Comparison of ENCODE assay signal across 1 cellular context in the genomic region with DNA sequence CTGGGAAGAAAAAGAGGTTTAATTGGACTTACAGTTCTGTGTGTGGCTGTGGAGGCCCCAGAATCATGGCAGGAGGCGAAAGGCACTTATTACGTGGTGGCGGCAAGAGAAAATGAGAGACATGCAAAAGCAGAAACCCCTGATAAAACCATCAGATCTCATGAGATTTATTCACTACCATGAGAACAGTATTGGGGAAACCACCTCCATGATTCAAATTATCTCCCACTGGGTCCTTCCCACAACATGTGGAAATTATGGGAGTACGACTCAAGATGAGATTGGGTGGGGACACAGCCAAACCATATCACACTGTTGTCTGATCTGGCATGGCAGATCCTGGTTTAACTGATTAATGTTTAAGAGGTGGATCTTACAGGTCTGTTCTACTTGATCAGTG.
TF ChIP-seq lines count a peak whose summit lies in the region.

No MANE protein-coding gene starts in this region.

TF ChIP-seq in GM12878, 131 proteins besides CTCF, POLR2A, EP300 and RAD21 (continues in another document):
- TF ChIP-seq EED (IDR thresholded peaks at IDR 0.05; ENCODE audit: low read depth) (peak; percentile 35; the same call in 1 of the 2 replicates), SPI1 (IDR thresholded peaks at IDR 0.05; ENCODE audit: borderline replicate concordance, insufficient read depth, low read depth, low read length) (no peak), YBX1 (IDR thresholded peaks at IDR 0.05) (no peak), IKZF2 (IDR thresholded peaks at IDR 0.05) (0 out of 4 replicates have a peak, but pooled peaks of 1 of the 2 experiments have one; percentile 13), MXI1 (IDR thresholded peaks at IDR 0.05; ENCODE audit: low read depth, low read length) (no peak), STAT3 (IDR thresholded peaks at IDR 0.05; ENCODE audit: low read depth, low read length) (no peak), IKZF1 (conservative IDR thresholded peaks at IDR 0.05) (no peak), SMAD5 (IDR thresholded peaks at IDR 0.05; ENCODE audit: low read depth) (no peak), GATAD2B (conservative IDR thresholded peaks at IDR 0.05; ENCODE audit: low read depth) (0 out of 2 replicates have a peak, but pooled peaks have one; percentile 21), BACH1 (IDR thresholded peaks at IDR 0.05; ENCODE audit: borderline replicate concordance) (no peak), RB1 (IDR thresholded peaks at IDR 0.05; ENCODE audit: borderline replicate concordance) (no peak), FOXK2 (IDR thresholded peaks at IDR 0.05) (no peak), POLR2AphosphoS2 (IDR thresholded peaks at IDR 0.05; ENCODE audit: low read depth, low read length) (no peak), FOS (IDR thresholded peaks at IDR 0.05; ENCODE audit: borderline replicate concordance, extremely low read depth, insufficient read length) (no peak), ZNF24 (IDR thresholded peaks at IDR 0.05) (no peak), RBBP5 (conservative IDR thresholded peaks at IDR 0.05) (no peak), HDAC6 (IDR thresholded peaks at IDR 0.05; ENCODE audit: unreplicated experiment) (no peak), SUZ12 (IDR thresholded peaks at IDR 0.05; ENCODE audit: unreplicated experiment) (no peak), NR2C1 (IDR thresholded peaks at IDR 0.05) (no peak), EGR1 (IDR thresholded peaks at IDR 0.05; ENCODE audit: borderline replicate concordance in 1 of 2, low read depth in 2 of 2, low read length in 2 of 2) (no peak), MTA2 (IDR thresholded peaks at IDR 0.05; ENCODE audit: low read depth) (no peak), PML (IDR thresholded peaks at IDR 0.05; ENCODE audit: low read length) (no peak), ETV6 (conservative IDR thresholded peaks at IDR 0.05 in 1 of 2, IDR thresholded peaks at IDR 0.05 in 1 of 2; ENCODE audit: borderline replicate concordance in 1 of 2, low read depth in 1 of 2) (no peak), RUNX3 (IDR thresholded peaks at IDR 0.05; ENCODE audit: low read length) (peak; percentile 29; the same call in 1 of the 2 replicates), SREBF1 (IDR thresholded peaks at IDR 0.05; ENCODE audit: low read length) (no peak), ESRRA (IDR thresholded peaks at IDR 0.05; ENCODE audit: low read length) (no peak), POLR2AphosphoS5 (IDR thresholded peaks at IDR 0.05; ENCODE audit: low read length) (0 out of 2 replicates have a peak, but pooled peaks have one; percentile 33), MEF2B (IDR thresholded peaks at IDR 0.05; ENCODE audit: partially characterized antibody, poor library complexity, severe bottlenecking) (peak; percentile 62)
- TF ChIP-seq, protein P1, sequence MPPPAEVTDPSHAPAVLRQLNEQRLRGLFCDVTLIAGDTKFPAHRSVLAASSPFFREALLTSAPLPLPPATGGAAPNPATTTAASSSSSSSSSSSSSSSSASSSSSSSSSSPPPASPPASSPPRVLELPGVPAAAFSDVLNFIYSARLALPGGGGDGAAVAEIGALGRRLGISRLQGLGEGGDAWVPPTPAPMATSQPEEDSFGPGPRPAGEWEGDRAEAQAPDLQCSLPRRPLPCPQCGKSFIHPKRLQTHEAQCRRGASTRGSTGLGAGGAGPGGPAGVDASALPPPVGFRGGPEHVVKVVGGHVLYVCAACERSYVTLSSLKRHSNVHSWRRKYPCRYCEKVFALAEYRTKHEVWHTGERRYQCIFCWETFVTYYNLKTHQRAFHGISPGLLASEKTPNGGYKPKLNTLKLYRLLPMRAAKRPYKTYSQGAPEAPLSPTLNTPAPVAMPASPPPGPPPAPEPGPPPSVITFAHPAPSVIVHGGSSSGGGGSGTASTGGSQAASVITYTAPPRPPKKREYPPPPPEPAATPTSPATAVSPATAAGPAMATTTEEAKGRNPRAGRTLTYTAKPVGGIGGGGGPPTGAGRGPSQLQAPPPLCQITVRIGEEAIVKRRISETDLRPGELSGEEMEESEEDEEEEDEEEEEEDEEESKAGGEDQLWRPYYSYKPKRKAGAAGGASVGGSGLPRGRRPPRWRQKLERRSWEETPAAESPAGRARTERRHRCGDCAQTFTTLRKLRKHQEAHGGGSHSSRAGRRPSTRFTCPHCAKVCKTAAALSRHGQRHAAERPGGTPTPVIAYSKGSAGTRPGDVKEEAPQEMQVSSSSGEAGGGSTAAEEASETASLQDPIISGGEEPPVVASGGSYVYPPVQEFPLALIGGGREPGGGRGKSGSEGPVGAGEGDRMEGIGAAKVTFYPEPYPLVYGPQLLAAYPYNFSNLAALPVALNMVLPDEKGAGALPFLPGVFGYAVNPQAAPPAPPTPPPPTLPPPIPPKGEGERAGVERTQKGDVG (CRISPR knock-in tag; IDR thresholded peaks at IDR 0.05), result no peak
- TF ChIP-seq, protein P2, sequence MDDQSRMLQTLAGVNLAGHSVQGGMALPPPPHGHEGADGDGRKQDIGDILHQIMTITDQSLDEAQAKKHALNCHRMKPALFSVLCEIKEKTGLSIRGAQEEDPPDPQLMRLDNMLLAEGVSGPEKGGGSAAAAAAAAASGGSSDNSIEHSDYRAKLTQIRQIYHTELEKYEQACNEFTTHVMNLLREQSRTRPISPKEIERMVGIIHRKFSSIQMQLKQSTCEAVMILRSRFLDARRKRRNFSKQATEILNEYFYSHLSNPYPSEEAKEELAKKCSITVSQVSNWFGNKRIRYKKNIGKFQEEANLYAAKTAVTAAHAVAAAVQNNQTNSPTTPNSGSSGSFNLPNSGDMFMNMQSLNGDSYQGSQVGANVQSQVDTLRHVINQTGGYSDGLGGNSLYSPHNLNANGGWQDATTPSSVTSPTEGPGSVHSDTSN (IDR thresholded peaks at IDR 0.05; ENCODE audit: insufficient replicate concordance, low read depth, low read length), result no peak
- TF ChIP-seq, protein P3, sequence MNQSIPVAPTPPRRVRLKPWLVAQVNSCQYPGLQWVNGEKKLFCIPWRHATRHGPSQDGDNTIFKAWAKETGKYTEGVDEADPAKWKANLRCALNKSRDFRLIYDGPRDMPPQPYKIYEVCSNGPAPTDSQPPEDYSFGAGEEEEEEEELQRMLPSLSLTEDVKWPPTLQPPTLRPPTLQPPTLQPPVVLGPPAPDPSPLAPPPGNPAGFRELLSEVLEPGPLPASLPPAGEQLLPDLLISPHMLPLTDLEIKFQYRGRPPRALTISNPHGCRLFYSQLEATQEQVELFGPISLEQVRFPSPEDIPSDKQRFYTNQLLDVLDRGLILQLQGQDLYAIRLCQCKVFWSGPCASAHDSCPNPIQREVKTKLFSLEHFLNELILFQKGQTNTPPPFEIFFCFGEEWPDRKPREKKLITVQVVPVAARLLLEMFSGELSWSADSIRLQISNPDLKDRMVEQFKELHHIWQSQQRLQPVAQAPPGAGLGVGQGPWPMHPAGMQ (IDR thresholded peaks at IDR 0.05; ENCODE audit: borderline replicate concordance), result no peak
- TF ChIP-seq, protein P4, sequence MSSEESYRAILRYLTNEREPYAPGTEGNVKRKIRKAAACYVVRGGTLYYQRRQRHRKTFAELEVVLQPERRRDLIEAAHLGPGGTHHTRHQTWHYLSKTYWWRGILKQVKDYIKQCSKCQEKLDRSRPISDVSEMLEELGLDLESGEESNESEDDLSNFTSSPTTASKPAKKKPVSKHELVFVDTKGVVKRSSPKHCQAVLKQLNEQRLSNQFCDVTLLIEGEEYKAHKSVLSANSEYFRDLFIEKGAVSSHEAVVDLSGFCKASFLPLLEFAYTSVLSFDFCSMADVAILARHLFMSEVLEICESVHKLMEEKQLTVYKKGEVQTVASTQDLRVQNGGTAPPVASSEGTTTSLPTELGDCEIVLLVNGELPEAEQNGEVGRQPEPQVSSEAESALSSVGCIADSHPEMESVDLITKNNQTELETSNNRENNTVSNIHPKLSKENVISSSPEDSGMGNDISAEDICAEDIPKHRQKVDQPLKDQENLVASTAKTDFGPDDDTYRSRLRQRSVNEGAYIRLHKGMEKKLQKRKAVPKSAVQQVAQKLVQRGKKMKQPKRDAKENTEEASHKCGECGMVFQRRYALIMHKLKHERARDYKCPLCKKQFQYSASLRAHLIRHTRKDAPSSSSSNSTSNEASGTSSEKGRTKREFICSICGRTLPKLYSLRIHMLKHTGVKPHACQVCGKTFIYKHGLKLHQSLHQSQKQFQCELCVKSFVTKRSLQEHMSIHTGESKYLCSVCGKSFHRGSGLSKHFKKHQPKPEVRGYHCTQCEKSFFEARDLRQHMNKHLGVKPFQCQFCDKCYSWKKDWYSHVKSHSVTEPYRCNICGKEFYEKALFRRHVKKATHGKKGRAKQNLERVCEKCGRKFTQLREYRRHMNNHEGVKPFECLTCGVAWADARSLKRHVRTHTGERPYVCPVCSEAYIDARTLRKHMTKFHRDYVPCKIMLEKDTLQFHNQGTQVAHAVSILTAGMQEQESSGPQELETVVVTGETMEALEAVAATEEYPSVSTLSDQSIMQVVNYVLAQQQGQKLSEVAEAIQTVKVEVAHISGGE (CRISPR knock-in tag; IDR thresholded peaks at IDR 0.05), result no peak
- TF ChIP-seq, protein P5, sequence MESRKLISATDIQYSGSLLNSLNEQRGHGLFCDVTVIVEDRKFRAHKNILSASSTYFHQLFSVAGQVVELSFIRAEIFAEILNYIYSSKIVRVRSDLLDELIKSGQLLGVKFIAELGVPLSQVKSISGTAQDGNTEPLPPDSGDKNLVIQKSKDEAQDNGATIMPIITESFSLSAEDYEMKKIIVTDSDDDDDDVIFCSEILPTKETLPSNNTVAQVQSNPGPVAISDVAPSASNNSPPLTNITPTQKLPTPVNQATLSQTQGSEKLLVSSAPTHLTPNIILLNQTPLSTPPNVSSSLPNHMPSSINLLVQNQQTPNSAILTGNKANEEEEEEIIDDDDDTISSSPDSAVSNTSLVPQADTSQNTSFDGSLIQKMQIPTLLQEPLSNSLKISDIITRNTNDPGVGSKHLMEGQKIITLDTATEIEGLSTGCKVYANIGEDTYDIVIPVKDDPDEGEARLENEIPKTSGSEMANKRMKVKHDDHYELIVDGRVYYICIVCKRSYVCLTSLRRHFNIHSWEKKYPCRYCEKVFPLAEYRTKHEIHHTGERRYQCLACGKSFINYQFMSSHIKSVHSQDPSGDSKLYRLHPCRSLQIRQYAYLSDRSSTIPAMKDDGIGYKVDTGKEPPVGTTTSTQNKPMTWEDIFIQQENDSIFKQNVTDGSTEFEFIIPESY (IDR thresholded peaks at IDR 0.05), result no peak
- TF ChIP-seq, protein P6, sequence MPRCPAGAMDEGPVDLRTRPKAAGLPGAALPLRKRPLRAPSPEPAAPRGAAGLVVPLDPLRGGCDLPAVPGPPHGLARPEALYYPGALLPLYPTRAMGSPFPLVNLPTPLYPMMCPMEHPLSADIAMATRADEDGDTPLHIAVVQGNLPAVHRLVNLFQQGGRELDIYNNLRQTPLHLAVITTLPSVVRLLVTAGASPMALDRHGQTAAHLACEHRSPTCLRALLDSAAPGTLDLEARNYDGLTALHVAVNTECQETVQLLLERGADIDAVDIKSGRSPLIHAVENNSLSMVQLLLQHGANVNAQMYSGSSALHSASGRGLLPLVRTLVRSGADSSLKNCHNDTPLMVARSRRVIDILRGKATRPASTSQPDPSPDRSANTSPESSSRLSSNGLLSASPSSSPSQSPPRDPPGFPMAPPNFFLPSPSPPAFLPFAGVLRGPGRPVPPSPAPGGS (IDR thresholded peaks at IDR 0.05; ENCODE audit: borderline replicate concordance, insufficient read depth, low read depth, low read length, poor library complexity, severe bottlenecking), result peak; percentile 80
- TF ChIP-seq, protein P7, sequence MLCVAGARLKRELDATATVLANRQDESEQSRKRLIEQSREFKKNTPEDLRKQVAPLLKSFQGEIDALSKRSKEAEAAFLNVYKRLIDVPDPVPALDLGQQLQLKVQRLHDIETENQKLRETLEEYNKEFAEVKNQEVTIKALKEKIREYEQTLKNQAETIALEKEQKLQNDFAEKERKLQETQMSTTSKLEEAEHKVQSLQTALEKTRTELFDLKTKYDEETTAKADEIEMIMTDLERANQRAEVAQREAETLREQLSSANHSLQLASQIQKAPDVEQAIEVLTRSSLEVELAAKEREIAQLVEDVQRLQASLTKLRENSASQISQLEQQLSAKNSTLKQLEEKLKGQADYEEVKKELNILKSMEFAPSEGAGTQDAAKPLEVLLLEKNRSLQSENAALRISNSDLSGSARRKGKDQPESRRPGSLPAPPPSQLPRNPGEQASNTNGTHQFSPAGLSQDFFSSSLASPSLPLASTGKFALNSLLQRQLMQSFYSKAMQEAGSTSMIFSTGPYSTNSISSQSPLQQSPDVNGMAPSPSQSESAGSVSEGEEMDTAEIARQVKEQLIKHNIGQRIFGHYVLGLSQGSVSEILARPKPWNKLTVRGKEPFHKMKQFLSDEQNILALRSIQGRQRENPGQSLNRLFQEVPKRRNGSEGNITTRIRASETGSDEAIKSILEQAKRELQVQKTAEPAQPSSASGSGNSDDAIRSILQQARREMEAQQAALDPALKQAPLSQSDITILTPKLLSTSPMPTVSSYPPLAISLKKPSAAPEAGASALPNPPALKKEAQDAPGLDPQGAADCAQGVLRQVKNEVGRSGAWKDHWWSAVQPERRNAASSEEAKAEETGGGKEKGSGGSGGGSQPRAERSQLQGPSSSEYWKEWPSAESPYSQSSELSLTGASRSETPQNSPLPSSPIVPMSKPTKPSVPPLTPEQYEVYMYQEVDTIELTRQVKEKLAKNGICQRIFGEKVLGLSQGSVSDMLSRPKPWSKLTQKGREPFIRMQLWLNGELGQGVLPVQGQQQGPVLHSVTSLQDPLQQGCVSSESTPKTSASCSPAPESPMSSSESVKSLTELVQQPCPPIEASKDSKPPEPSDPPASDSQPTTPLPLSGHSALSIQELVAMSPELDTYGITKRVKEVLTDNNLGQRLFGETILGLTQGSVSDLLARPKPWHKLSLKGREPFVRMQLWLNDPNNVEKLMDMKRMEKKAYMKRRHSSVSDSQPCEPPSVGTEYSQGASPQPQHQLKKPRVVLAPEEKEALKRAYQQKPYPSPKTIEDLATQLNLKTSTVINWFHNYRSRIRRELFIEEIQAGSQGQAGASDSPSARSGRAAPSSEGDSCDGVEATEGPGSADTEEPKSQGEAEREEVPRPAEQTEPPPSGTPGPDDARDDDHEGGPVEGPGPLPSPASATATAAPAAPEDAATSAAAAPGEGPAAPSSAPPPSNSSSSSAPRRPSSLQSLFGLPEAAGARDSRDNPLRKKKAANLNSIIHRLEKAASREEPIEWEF (IDR thresholded peaks at IDR 0.05; ENCODE audit: insufficient replicate concordance, low read depth, low read length), result no peak
- TF ChIP-seq, protein P8, sequence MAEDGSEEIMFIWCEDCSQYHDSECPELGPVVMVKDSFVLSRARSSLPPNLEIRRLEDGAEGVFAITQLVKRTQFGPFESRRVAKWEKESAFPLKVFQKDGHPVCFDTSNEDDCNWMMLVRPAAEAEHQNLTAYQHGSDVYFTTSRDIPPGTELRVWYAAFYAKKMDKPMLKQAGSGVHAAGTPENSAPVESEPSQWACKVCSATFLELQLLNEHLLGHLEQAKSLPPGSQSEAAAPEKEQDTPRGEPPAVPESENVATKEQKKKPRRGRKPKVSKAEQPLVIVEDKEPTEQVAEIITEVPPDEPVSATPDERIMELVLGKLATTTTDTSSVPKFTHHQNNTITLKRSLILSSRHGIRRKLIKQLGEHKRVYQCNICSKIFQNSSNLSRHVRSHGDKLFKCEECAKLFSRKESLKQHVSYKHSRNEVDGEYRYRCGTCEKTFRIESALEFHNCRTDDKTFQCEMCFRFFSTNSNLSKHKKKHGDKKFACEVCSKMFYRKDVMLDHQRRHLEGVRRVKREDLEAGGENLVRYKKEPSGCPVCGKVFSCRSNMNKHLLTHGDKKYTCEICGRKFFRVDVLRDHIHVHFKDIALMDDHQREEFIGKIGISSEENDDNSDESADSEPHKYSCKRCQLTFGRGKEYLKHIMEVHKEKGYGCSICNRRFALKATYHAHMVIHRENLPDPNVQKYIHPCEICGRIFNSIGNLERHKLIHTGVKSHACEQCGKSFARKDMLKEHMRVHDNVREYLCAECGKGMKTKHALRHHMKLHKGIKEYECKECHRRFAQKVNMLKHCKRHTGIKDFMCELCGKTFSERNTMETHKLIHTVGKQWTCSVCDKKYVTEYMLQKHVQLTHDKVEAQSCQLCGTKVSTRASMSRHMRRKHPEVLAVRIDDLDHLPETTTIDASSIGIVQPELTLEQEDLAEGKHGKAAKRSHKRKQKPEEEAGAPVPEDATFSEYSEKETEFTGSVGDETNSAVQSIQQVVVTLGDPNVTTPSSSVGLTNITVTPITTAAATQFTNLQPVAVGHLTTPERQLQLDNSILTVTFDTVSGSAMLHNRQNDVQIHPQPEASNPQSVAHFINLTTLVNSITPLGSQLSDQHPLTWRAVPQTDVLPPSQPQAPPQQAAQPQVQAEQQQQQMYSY (CRISPR knock-in tag; IDR thresholded peaks at IDR 0.05), result no peak
